ENCODE assay signal across 19 cellular contexts in the genomic region with DNA sequence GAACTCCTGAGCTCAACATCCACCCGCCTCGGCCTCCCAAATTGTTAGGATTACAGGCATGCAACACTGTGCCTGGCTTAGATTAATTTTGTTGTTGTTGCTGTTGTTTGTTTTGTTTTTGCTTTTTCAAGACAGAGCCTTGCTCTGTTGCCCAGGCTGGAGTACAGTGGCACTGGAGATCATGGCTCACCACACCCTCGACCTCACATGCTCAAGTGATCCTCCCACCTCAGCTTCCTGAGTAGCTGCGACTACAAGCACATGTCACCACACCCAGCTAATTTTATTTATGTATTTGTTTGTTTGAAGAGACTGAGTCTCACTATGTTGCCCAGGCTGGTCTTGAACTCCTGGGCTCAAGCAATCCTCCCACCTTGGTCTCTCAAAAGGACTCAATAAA. TPM values are rescaled to one million over a fixed set of nuclear protein-coding genes. Genes with fewer than 3 reads are reported as not detected.
DNase-seq lines count a peak whose midpoint lies in the region; ATAC-seq and TF ChIP-seq lines count a peak whose summit lies in the region.
"Had no signal": no experiment of that assay in that cellular context is flagged by ENCODE, and none has a peak within 500 bp of the region (broad histone marks: within the 10 kb centered on the region; RNA-seq: fewer than 3 reads in every experiment).

No MANE protein-coding gene starts in this region.

- peaks cover 22% of the 10 kb centered on the region for H3K4me1 Mint-ChIP-seq in T-helper 17 cell
- H3K4me1 Mint-ChIP-seq in immature natural killer cell: peaks cover 34 to 40% of the 10 kb centered on the region in 2 donors
- H3K4me1 Mint-ChIP-seq in naive thymus-derived CD4-positive, alpha-beta T cell: peaks cover 0 to 19% (median 6%) of the 10 kb centered on the region in 7 donors

- ATAC-seq in T-helper 17 cell (no peak), upper lobe of left lung (ENCODE audit: low FRiP score in 2 of 2) (no peak), HG03039 (IDR thresholded peaks at IDR 0.05; ENCODE audit: unreplicated experiment) (no peak)
- no peak for ATAC-seq in naive thymus-derived CD4-positive, alpha-beta T cell
- ATAC-seq: GM12878, HCT116 had no signal

- H3K27ac ChIP-seq in upper lobe of left lung: no peak overlapping the region
- no peak overlapping the region for H3K27ac ChIP-seq in naive thymus-derived CD4-positive, alpha-beta T cell (ENCODE audit: low read depth, low read length)
- H3K27ac ChIP-seq: C4-2B had no signal

- H3K27me3 Mint-ChIP-seq in T-helper 17 cell (no peaks in the 10 kb centered on the region), immature natural killer cell (ENCODE audit: low read depth in 3 of 3) (peaks cover 3 to 12% (median 5%) of the 10 kb centered on the region in 3 donors)
- H3K27me3 Mint-ChIP-seq in naive thymus-derived CD4-positive, alpha-beta T cell: peaks cover 0 to 6% (median 0%) of the 10 kb centered on the region in 5 donors
- H3K27me3 Mint-ChIP-seq: CD4-positive, alpha-beta memory T cell had no signal

- H3K36me3 ChIP-seq in upper lobe of left lung: no peaks in the 10 kb centered on the region
- no peaks in the 10 kb centered on the region for H3K36me3 ChIP-seq in naive thymus-derived CD4-positive, alpha-beta T cell (ENCODE audit: control insufficient read depth in 2 of 3, insufficient read depth in 3 of 3, low read length in 3 of 3)

- peak; percentile 6 for DNase-seq in GM12865 (ENCODE audit: low read depth)
- DNase-seq in T-helper 17 cell: no peak
- DNase-seq in immature natural killer cell: peak in 1 of 3 donors; percentile 13
- DNase-seq in upper lobe of left lung: no peak
- no peak for DNase-seq in naive thymus-derived CD4-positive, alpha-beta T cell
- DNase-seq: ACHN; AML-193; CD4-positive, alpha-beta memory T cell; DMS153; DMS79; GF-D8; GOT3; H7; HFFc6 had no signal

- TF ChIP-seq EP300 in upper lobe of left lung (IDR thresholded peaks at IDR 0.05): no peak

- POLR2A ChIA-PET in naive thymus-derived CD4-positive, alpha-beta T cell (lab: Charles Lee): no interaction called here

- TF ChIP-seq CTCF in GM12865 (IDR thresholded peaks at IDR 0.05; ENCODE audit: insufficient read depth, low read depth, low read length, missing control alignments) (no peak), upper lobe of left lung (IDR thresholded peaks at IDR 0.05) (no peak)

- no peaks in the 10 kb centered on the region for H3K27me3 ChIP-seq in upper lobe of left lung
- no peaks in the 10 kb centered on the region for H3K27me3 ChIP-seq in naive thymus-derived CD4-positive, alpha-beta T cell (ENCODE audit: control insufficient read depth in 2 of 2, insufficient read depth in 2 of 2, low read length in 2 of 2)

- no peak for TF ChIP-seq POLR2A in upper lobe of left lung (IDR thresholded peaks at IDR 0.05)

- peaks cover 0 to 5% (median 2%) of the 10 kb centered on the region in 6 donors for H3K9me3 Mint-ChIP-seq in immature natural killer cell
- peaks cover 0 to 37% (median 12%) of the 10 kb centered on the region in 11 donors for H3K9me3 Mint-ChIP-seq in naive thymus-derived CD4-positive, alpha-beta T cell

- intact Hi-C loops in naive thymus-derived CD4-positive, alpha-beta T cell (cut with micrococcal nuclease): no loop called here

- 80 to 87% methylated on average over 4 of the region's 4 CpGs for WGBS in upper lobe of left lung, 2 donors

- CTCF ChIA-PET in naive thymus-derived CD4-positive, alpha-beta T cell (lab: Charles Lee): no interaction called here

- no peaks in the 10 kb centered on the region for H3K9me3 ChIP-seq in T-helper 17 cell (ENCODE audit: control insufficient read depth, low read length, poor library complexity, severe bottlenecking)
- H3K9me3 ChIP-seq in upper lobe of left lung: peaks cover 0 to 5% (median 0%) of the 10 kb centered on the region in 4 donors
- no peaks in the 10 kb centered on the region for H3K9me3 ChIP-seq in naive thymus-derived CD4-positive, alpha-beta T cell (ENCODE audit: control insufficient read depth in 2 of 3, low read length in 3 of 3)

- H3K27ac Mint-ChIP-seq in T-helper 17 cell (peak overlapping the region; percentile 54), immature natural killer cell (peak overlapping the region in 4 of 6 donors; percentile 3 to 78 (median 52))
- no peak overlapping the region for H3K27ac Mint-ChIP-seq in naive thymus-derived CD4-positive, alpha-beta T cell
- H3K27ac Mint-ChIP-seq: HFFc6, IgD-negative memory B cell had no signal

- H3K36me3 Mint-ChIP-seq in T-helper 17 cell (ENCODE audit: low read depth): peaks cover 4% of the 10 kb centered on the region
- peaks cover 5 to 14% (median 11%) of the 10 kb centered on the region in 3 donors for H3K36me3 Mint-ChIP-seq in immature natural killer cell
- peaks cover 4 to 37% (median 24%) of the 10 kb centered on the region in 5 donors for H3K36me3 Mint-ChIP-seq in naive thymus-derived CD4-positive, alpha-beta T cell

- no peak overlapping the region for H3K4me3 ChIP-seq in GM12865 (ENCODE audit: low read depth, low read length)
- H3K4me3 ChIP-seq in upper lobe of left lung: no peak overlapping the region
- H3K4me3 ChIP-seq in naive thymus-derived CD4-positive, alpha-beta T cell (ENCODE audit: low read length): no peak overlapping the region
- H3K4me3 ChIP-seq: GM12878 had no signal

- H3K4me3 Mint-ChIP-seq in T-helper 17 cell (no peak overlapping the region), immature natural killer cell (peak overlapping the region; percentile 13 to 71 (median 42))
- peak overlapping the region in 1 of 10 donors; percentile 39 for H3K4me3 Mint-ChIP-seq in naive thymus-derived CD4-positive, alpha-beta T cell
- H3K4me3 Mint-ChIP-seq: HFFc6 had no signal

- H3K4me1 ChIP-seq in upper lobe of left lung: peaks cover 0 to 3% (median 0%) of the 10 kb centered on the region in 4 donors
- H3K4me1 ChIP-seq in naive thymus-derived CD4-positive, alpha-beta T cell (ENCODE audit: control insufficient read depth in 2 of 2, insufficient read depth in 2 of 2, low read length in 2 of 2): no peaks in the 10 kb centered on the region

RNA-seq across cellular contexts. Expression of a gene that starts 26.7 kb away (rescaled TPM):
- total RNA-seq in T-helper 17 cell (100 to 1,000 TPM; 108 to 109 TPM), upper lobe of left lung (10 to 100 TPM; 16.6 to 56.6 (median 42.0) TPM)
- polyA plus RNA-seq in immature natural killer cell: 10 to 100 TPM; 37.1 to 39.8 (median 39.3) TPM
- 10 to 100 TPM in 4 of 5 experiments, 1 to 10 TPM in 1; 8.0 to 58.4 (median 33.4) TPM for total RNA-seq in naive thymus-derived CD4-positive, alpha-beta T cell
- polyA plus RNA-seq in naive thymus-derived CD4-positive, alpha-beta T cell: 10 to 100 TPM; 25.4 to 32.3 TPM

Comparison
In these comparisons a context has a peak if more than half of its experiments do, and no peak if none do; other contexts are left out.
1. H3K27ac Mint-ChIP-seq: peak in T-helper 17 cell (single experiment) and immature natural killer cell (4 of 6); none in naive thymus-derived CD4-positive, alpha-beta T cell (0 of 9).